ENCODE assay signal across 17 cellular contexts in the genomic region with DNA sequence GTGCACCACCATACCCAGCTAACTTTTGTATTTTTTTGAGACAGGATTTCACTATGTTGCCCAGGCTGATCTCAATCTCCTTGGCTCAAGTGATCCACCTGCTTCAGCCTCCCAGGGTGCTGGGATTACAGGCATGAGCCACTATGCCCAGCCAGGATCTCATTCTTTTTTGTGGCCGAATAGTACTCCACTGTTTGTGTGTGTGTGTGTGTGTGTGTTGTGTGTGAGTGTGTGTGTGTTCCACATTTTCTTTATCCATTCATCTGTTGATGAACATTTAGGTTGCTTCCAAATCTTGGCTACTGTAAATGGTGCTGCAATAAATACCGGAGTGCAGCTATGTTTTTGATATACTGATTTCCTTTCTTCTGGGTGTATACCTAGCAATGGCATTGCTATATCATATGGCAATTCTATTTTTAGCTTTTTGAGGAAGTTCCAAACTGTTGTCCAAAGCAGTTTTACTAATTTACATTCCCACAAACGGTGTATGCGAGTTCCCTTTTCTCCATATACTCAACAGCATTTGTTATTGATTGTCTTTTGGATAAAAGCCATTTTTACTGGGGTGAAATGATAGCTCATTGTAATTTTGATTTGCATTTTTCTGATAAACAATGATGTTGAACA.
"Had no signal": no experiment of that assay in that cellular context is flagged by ENCODE, and none has a peak within 500 bp of the region (broad histone marks: within the 10 kb centered on the region; RNA-seq: fewer than 3 reads in every experiment).

No MANE protein-coding gene starts in this region.

- H3K4me3 Mint-ChIP-seq: activated CD4-positive, alpha-beta T cell treated with anti-CD3 and anti-CD28 coated beads, Interleukin-2, amount 10 ng/mL, durations not matched to agents 24 days and 14 days; activated CD8-positive, alpha-beta T cell treated with anti-CD3 and anti-CD28 coated beads for 36 hours; activated naive CD4-positive, alpha-beta T cell treated with anti-CD3 and anti-CD28 coated beads for 36 hours; activated T-cell treated with anti-CD3 and anti-CD28 coated beads, Interleukin-2, amount 50 U/mL, for 4 hours; nephron progenitor cell; T-helper 2 cell treated with Interferon-gamma antibody and Interleukin-4, amounts not matched to agents 5 μg/mL and 100 μg/mL, for 36 hours had no signal

- H3K9me3 Mint-ChIP-seq: activated CD4-positive, alpha-beta T cell treated with anti-CD3 and anti-CD28 coated beads, Interleukin-2, amount 10 ng/mL, durations not matched to agents 24 days and 14 days; activated CD8-positive, alpha-beta T cell treated with anti-CD3 and anti-CD28 coated beads for 36 hours; activated naive CD4-positive, alpha-beta T cell treated with anti-CD3 and anti-CD28 coated beads for 36 hours; activated T-cell treated with anti-CD3 and anti-CD28 coated beads, Interleukin-2, amount 50 U/mL, for 4 hours; T-helper 2 cell treated with Interferon-gamma antibody and Interleukin-4, amounts not matched to agents 5 μg/mL and 100 μg/mL, for 36 hours had no signal

- H3K4me1 Mint-ChIP-seq: activated CD4-positive, alpha-beta T cell treated with anti-CD3 and anti-CD28 coated beads, Interleukin-2, amount 10 ng/mL, durations not matched to agents 24 days and 14 days; nephron progenitor cell had no signal

- H3K27ac ChIP-seq: brain microvascular endothelial cell, colonic mucosa, gastroesophageal sphincter, heart right ventricle had no signal

- H3K27me3 ChIP-seq: brain microvascular endothelial cell, colonic mucosa, gastroesophageal sphincter, heart right ventricle had no signal

- DNase-seq: activated CD4-positive, alpha-beta T cell treated with anti-CD3 and anti-CD28 coated beads, Interleukin-2, amount 10 ng/mL, durations not matched to agents 24 days and 14 days; activated CD8-positive, alpha-beta T cell treated with anti-CD3 and anti-CD28 coated beads for 36 hours; activated naive CD4-positive, alpha-beta T cell treated with anti-CD3 and anti-CD28 coated beads for 36 hours; activated T-cell treated with anti-CD3 and anti-CD28 coated beads, Interleukin-2, amount 50 U/mL, for 4 hours; aorta; brain microvascular endothelial cell; central memory CD4-positive, alpha-beta T cell; colonic mucosa; heart right ventricle; left ventricle myocardium superior; nephron progenitor cell; nucleus accumbens; stimulated activated CD4-positive, alpha-beta T cell treated with anti-CD3 and anti-CD28 coated beads, Interleukin-1b, Interleukin-23, amount 100 ng/mL, for 48 hours; stimulated activated CD8-positive, alpha-beta memory T cell treated with anti-CD3 and anti-CD28 coated beads, Interleukin-4, amount 100 ng/mL, for 48 hours; stimulated activated naive CD4-positive, alpha-beta T cell had no signal

- H3K27ac Mint-ChIP-seq: activated CD4-positive, alpha-beta T cell treated with anti-CD3 and anti-CD28 coated beads, Interleukin-2, amount 10 ng/mL, durations not matched to agents 24 days and 14 days; activated CD8-positive, alpha-beta T cell treated with anti-CD3 and anti-CD28 coated beads for 36 hours; nephron progenitor cell; T-helper 2 cell treated with Interferon-gamma antibody and Interleukin-4, amounts not matched to agents 5 μg/mL and 100 μg/mL, for 36 hours had no signal

- H3K4me3 ChIP-seq: colonic mucosa, gastroesophageal sphincter, heart right ventricle had no signal
